Comparison of ENCODE assay signal across 9 cellular contexts in the genomic region with DNA sequence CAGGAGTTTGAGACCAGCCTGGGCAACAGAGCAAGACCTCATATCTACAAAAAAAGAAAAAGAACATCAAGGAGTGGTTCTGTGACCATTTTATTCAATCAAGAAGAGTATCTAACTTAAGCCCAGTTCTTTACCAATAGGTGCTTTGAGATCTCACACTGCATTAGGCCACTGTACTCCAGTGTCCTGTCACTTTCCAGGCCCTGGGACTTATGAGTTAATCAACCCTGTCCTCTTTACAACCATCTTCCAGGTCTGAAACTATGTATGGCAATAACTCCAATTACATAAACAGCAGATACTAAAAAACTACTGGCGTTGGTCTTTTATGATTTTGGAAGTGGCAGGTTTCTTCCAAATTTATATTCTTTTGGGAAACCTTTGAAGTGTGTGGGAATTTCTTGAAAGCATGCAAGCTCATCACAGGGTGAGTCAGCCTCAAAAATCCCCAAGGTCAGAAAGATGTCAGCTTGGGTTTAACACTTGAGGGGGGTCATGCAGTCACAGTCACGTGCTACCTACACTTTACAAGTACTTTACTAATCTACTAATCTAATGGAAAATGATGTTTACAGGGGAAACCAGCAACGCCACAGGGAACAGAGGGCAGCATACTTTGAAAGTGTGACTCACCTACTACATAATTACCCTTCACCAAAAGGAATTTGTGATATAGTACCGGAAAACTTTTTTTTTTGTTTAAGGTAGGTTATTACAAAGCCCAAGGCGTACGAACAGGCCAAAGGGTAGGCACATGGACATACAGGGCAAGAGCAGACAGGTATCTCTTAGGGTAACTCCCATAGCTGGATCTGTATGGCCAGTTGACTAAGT. TPM values are rescaled to one million over a fixed set of nuclear protein-coding genes. Genes with fewer than 3 reads are reported as not detected.
DNase-seq lines count a peak whose midpoint lies in the region; ATAC-seq and TF ChIP-seq lines count a peak whose summit lies in the region.
"Had no signal": no experiment of that assay in that cellular context is flagged by ENCODE, and none has a peak within 500 bp of the region (broad histone marks: within the 10 kb centered on the region; RNA-seq: fewer than 3 reads in every experiment).

No MANE protein-coding gene starts in this region.

- ATAC-seq in HG02870 (IDR thresholded peaks at IDR 0.05; ENCODE audit: unreplicated experiment), result peak; percentile 55

- no peak overlapping the region for H2BK12ac ChIP-seq in mesenchymal stem cell (ENCODE audit: low read length in 2 of 2)

- H3K4me3 ChIP-seq in mesenchymal stem cell (ENCODE audit: insufficient read depth in 1 of 2, low read depth in 1 of 2, low read length in 2 of 2) (no peak overlapping the region), prostate gland (no peak overlapping the region)

- peak overlapping the region; percentile 57 for H3K4me3 Mint-ChIP-seq in activated naive CD4-positive, alpha-beta T cell treated with anti-CD3 and anti-CD28 coated beads, Interleukin-2, amount 50 U/mL, for 24 hours

- no peak overlapping the region for H3K4me2 ChIP-seq in mesenchymal stem cell (ENCODE audit: low read length, poor library complexity, severe bottlenecking)

- TF ChIP-seq POLR2A in prostate gland (IDR thresholded peaks at IDR 0.05), result no peak

- H3K27ac ChIP-seq in mesenchymal stem cell (ENCODE audit: low read length, poor library complexity, severe bottlenecking) (peak overlapping the region; percentile 87), prostate gland (no peak overlapping the region)
- H3K27ac ChIP-seq: HL-60 had no signal

- peak; percentile 95 for DNase-seq in Daoy (ENCODE audit: low read depth)
- peak; percentile 98 for DNase-seq in mesenchymal stem cell
- DNase-seq in DMS153 treated with DMSO at 0.1 percent for 48 hours (lab: John Stamatoyannopoulos, UW; ENCODE audit: unreplicated experiment), result no peak
- no peak for DNase-seq in prostate gland (ENCODE audit: low spot score)
- DNase-seq in NCI-H446 (lab: John Stamatoyannopoulos, UW), result no peak
- no peak for DNase-seq in NCI-H1092 treated with DMSO at 0.1 percent for 48 hours (lab: John Stamatoyannopoulos, UW)

- intact Hi-C loops in prostate gland (cut with DNase I), result no loop called here

- peak overlapping the region; percentile 85 for H2BK5ac ChIP-seq in mesenchymal stem cell (ENCODE audit: low read depth, low read length, poor library complexity, severe bottlenecking)

- peak overlapping the region; percentile 56 for H3K9ac ChIP-seq in mesenchymal stem cell (ENCODE audit: low read length)

- H2AK5ac ChIP-seq in mesenchymal stem cell (ENCODE audit: low read length, severe bottlenecking), result peak overlapping the region; percentile 97

- H3K36me3 Mint-ChIP-seq in activated naive CD4-positive, alpha-beta T cell treated with anti-CD3 and anti-CD28 coated beads, Interleukin-2, amount 50 U/mL, for 24 hours, result peaks cover 9% of the 10 kb centered on the region

- H3K4me1 ChIP-seq in mesenchymal stem cell (ENCODE audit: control insufficient read depth, insufficient read depth, low read depth, low read length) (peaks cover 19% of the 10 kb centered on the region), prostate gland (replicated peaks) (no peaks in the 10 kb centered on the region)

- no peak overlapping the region for H2AFZ ChIP-seq in mesenchymal stem cell (ENCODE audit: low read depth, low read length)

- no peaks in the 10 kb centered on the region for H3K27me3 ChIP-seq in mesenchymal stem cell (ENCODE audit: control insufficient read depth in 1 of 2, insufficient read depth in 1 of 2, low read length in 2 of 2)
- H3K27me3 ChIP-seq in prostate gland (replicated peaks; ENCODE audit: insufficient read depth), result no peaks in the 10 kb centered on the region

- H3K4ac ChIP-seq in mesenchymal stem cell (ENCODE audit: low read depth in 1 of 2, low read length in 2 of 2), result no peak overlapping the region

- no peak overlapping the region for H2BK120ac ChIP-seq in mesenchymal stem cell (ENCODE audit: low read depth, low read length)

- H3K9me3 ChIP-seq in mesenchymal stem cell (ENCODE audit: control insufficient read depth, low read length) (no peaks in the 10 kb centered on the region), prostate gland (no peaks in the 10 kb centered on the region)

- H2BK15ac ChIP-seq in mesenchymal stem cell (ENCODE audit: low read depth, poor library complexity, severe bottlenecking), result no peak overlapping the region

- H3K9me3 Mint-ChIP-seq in activated naive CD4-positive, alpha-beta T cell treated with anti-CD3 and anti-CD28 coated beads, Interleukin-2, amount 50 U/mL, for 24 hours, result no peaks in the 10 kb centered on the region

- 6% methylated on average over 5 of the region's 6 CpGs for whole genome bisulfite sequencing in mesenchymal stem cell
- WGBS in prostate gland, result 36% methylated on average over 6 of the region's 6 CpGs

- H3K14ac ChIP-seq in mesenchymal stem cell (ENCODE audit: low read length in 2 of 2), result no peak overlapping the region

- H4K8ac ChIP-seq in mesenchymal stem cell (ENCODE audit: low read length), result no peak overlapping the region

- peaks cover 14% of the 10 kb centered on the region for H3K79me1 ChIP-seq in mesenchymal stem cell (replicated peaks; ENCODE audit: low read length, poor library complexity, severe bottlenecking)

- H3K27ac Mint-ChIP-seq in activated naive CD4-positive, alpha-beta T cell treated with anti-CD3 and anti-CD28 coated beads, Interleukin-2, amount 50 U/mL, for 24 hours, result peak overlapping the region; percentile 93

- H3K4me1 Mint-ChIP-seq in activated naive CD4-positive, alpha-beta T cell treated with anti-CD3 and anti-CD28 coated beads, Interleukin-2, amount 50 U/mL, for 24 hours, result peaks cover 30% of the 10 kb centered on the region

- H3K23ac ChIP-seq in mesenchymal stem cell (ENCODE audit: low read length in 2 of 2), result no peak overlapping the region

- no peaks in the 10 kb centered on the region for H3K27me3 Mint-ChIP-seq in activated naive CD4-positive, alpha-beta T cell treated with anti-CD3 and anti-CD28 coated beads, Interleukin-2, amount 50 U/mL, for 24 hours

- no peak overlapping the region for H3K18ac ChIP-seq in mesenchymal stem cell (ENCODE audit: low read depth in 1 of 2, low read length in 2 of 2)

- no peak for TF ChIP-seq CTCF in prostate gland (IDR thresholded peaks at IDR 0.05)

- peaks cover 16 to 36% of the 10 kb centered on the region in 2 experiments for H3K36me3 ChIP-seq in mesenchymal stem cell (ENCODE audit: control insufficient read depth in 1 of 2, insufficient read depth in 2 of 2, low read depth in 1 of 2, low read length in 2 of 2)
- no peaks in the 10 kb centered on the region for H3K36me3 ChIP-seq in prostate gland

- H4K91ac ChIP-seq in mesenchymal stem cell (ENCODE audit: low read length), result no peak overlapping the region

RNA-seq across cellular contexts. Expression of a gene that starts 15.6 kb away (rescaled TPM):
- total RNA-seq in Daoy (2014; rRNA removed; shearing (Covaris generic)), result 40.3 and 63.6 TPM in 2 replicates
- polyA plus RNA-seq in mesenchymal stem cell (2013, experiment 1 of 2), result 31.5 TPM
- 31.2 TPM for polyA plus RNA-seq in mesenchymal stem cell (2013, experiment 2 of 2)
- 10 to 100 TPM; 35.1 to 91.2 TPM for total RNA-seq in prostate gland

Comparison
In these comparisons a context has a peak if more than half of its experiments do, and no peak if none do; other contexts are left out.
1. DNase-seq: peak in Daoy (single experiment) and mesenchymal stem cell (single experiment); none in DMS153 treated with DMSO at 0.1 percent for 48 hours (single experiment), prostate gland (single experiment), NCI-H446 (0 of 2) and NCI-H1092 treated with DMSO at 0.1 percent for 48 hours (single experiment).